ENCODE assay signal across 20 cellular contexts in the genomic region with DNA sequence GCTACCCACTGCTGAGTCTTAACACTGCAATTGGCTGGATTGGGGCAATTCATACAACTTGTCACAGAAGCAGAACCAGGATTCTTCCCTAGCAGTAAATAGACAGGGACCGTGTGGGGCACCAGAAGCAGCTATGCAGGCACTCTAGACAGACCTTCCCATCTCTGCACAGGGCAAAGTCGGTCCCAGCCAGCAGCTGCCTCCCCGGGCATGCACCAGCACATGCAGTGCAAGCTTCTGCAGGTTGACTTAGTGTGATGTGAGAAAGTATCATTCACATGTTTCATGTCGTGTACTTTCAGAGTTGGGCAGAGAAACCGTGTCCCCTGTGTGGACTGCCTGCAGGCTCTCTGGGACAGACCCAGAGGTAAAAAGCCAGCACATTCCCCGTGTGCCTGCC.
A peak's percentile ranks its signal among the peaks of the same experiment; 100 is the strongest.
DNase-seq lines count a peak whose midpoint lies in the region; FAIRE-seq and TF ChIP-seq lines count a peak whose summit lies in the region.
"Had no signal": no experiment of that assay in that cellular context is flagged by ENCODE, and none has a peak within 500 bp of the region (broad histone marks: within the 10 kb centered on the region; RNA-seq: fewer than 3 reads in every experiment).

No MANE protein-coding gene starts in this region.

- no peak overlapping the region for H3K27ac ChIP-seq in right atrium auricular region
- H3K27ac ChIP-seq in keratinocyte (ENCODE audit: control insufficient read depth, insufficient read depth, low read length): no peak overlapping the region
- H3K27ac ChIP-seq: 22Rv1, GM23248 had no signal

- dilution Hi-C loops in keratinocyte (cut with MboI; ENCODE audit: extremely low pct_ligation_motif_present, low sequenced_read_pairs): loop anchor here (25.0 kb wide), 1 partner anchor 345 kb away; no protein-coding TSS in a partner anchor

- no peaks in the 10 kb centered on the region for H4K20me1 ChIP-seq in keratinocyte (ENCODE audit: control insufficient read depth, extremely low read depth, insufficient read depth, low read length)

- TF ChIP-seq CTCF in right atrium auricular region (IDR thresholded peaks at IDR 0.05) (no peak), epithelial cell of esophagus (IDR thresholded peaks at IDR 0.05; ENCODE audit: insufficient read depth, low read depth, low read length, missing control alignments) (no peak), keratinocyte (optimal IDR thresholded peaks at IDR 0.05 in 1 of 3, IDR thresholded peaks at IDR 0.05 in 1 of 3, conservative IDR thresholded peaks at IDR 0.05 in 1 of 3; ENCODE audit: extremely low read depth in 1 of 3, insufficient read depth in 2 of 3, low read length in 3 of 3) (no peak)

- H3K36me3 ChIP-seq in right atrium auricular region (no peaks in the 10 kb centered on the region), keratinocyte (ENCODE audit: control insufficient read depth in 2 of 2, extremely low read depth in 1 of 2, insufficient read depth in 2 of 2, low read length in 2 of 2) (no peaks in the 10 kb centered on the region)
- H3K36me3 ChIP-seq: HAP-1 had no signal

- H3K9me1 ChIP-seq in keratinocyte (ENCODE audit: control insufficient read depth, extremely low read depth, insufficient read depth, low read length): no peaks in the 10 kb centered on the region

- H3K9me3 ChIP-seq in right atrium auricular region (peaks cover 0 to 6% of the 10 kb centered on the region in 2 donors), keratinocyte (ENCODE audit: control insufficient read depth, low read depth, low read length) (no peaks in the 10 kb centered on the region)
- H3K9me3 ChIP-seq: HAP-1 had no signal

- H3K27me3 ChIP-seq in right atrium auricular region (no peaks in the 10 kb centered on the region), keratinocyte (ENCODE audit: control insufficient read depth, extremely low read depth, insufficient read depth, low read length) (no peaks in the 10 kb centered on the region)

- H3K4me3 ChIP-seq in right atrium auricular region (no peak overlapping the region), epithelial cell of esophagus (ENCODE audit: low read length) (no peak overlapping the region), keratinocyte (ENCODE audit: control insufficient read depth in 2 of 3, extremely low read depth in 1 of 3, insufficient read depth in 2 of 3, low read depth in 1 of 3, low read length in 3 of 3) (no peak overlapping the region)
- H3K4me3 ChIP-seq: GM23248, HAP-1 had no signal

- H3K79me2 ChIP-seq in keratinocyte (ENCODE audit: control insufficient read depth, insufficient read depth, low read length): no peaks in the 10 kb centered on the region

- no peak overlapping the region for H2AFZ ChIP-seq in keratinocyte (ENCODE audit: control insufficient read depth, low read length)
- H2AFZ ChIP-seq: GM23248 had no signal

- peak; percentile 26 for DNase-seq in right atrium auricular region (ENCODE audit: low spot score)
- DNase-seq in cardiac septum (ENCODE audit: low spot score): no peak
- peak; percentile 68 for DNase-seq in epithelial cell of esophagus (ENCODE audit: low read depth)
- no peak for DNase-seq in keratinocyte (ENCODE audit: low read depth, low spot score)
- DNase-seq in amniotic stem cell (lab: John Stamatoyannopoulos, UW): no peak
- no peak for DNase-seq in SKM-1 (lab: John Stamatoyannopoulos, UW; ENCODE audit: unreplicated experiment)
- no peak for DNase-seq in NCI-H345 treated with DMSO at 0.1 percent for 48 hours (lab: John Stamatoyannopoulos, UW; ENCODE audit: unreplicated experiment)
- DNase-seq: C1 segment of cervical spinal cord; Calu3; CD4-positive, alpha-beta memory T cell; COR-L47; DMS53; DMS79 treated with DMSO at 0.1 percent for 48 hours; GF-D8; GM23248; HFFc6 had no signal

- intact Hi-C loops in cardiac septum (cut with DNase I): loop anchor here (5.0 kb wide), 1 partner anchor 230 kb away; no protein-coding TSS in a partner anchor

- H3K9ac ChIP-seq in keratinocyte (ENCODE audit: control insufficient read depth, extremely low read depth, insufficient read depth, low read length): no peak overlapping the region
- H3K9ac ChIP-seq: GM23248 had no signal

- FAIRE-seq in keratinocyte (lab: Jason Lieb, UNC): peak; percentile 69
- FAIRE-seq: A204.1, GM12892 had no signal

- H3K4me1 ChIP-seq in right atrium auricular region (no peaks in the 10 kb centered on the region), keratinocyte (ENCODE audit: control insufficient read depth, extremely low read depth, insufficient read depth, low read length) (peaks cover 5% of the 10 kb centered on the region)
- H3K4me1 ChIP-seq: HAP-1 had no signal

- H3K4me2 ChIP-seq in keratinocyte (ENCODE audit: control insufficient read depth, extremely low read depth, insufficient read depth, low read depth, low read length): no peak overlapping the region

Comparison
In these comparisons a context has a peak if more than half of its experiments do, and no peak if none do; other contexts are left out.
1. DNase-seq: peak in right atrium auricular region (single experiment) and epithelial cell of esophagus (single experiment); none in cardiac septum (single experiment), keratinocyte (single experiment), amniotic stem cell (single experiment), SKM-1 (single experiment) and NCI-H345 treated with DMSO at 0.1 percent for 48 hours (single experiment).